16 cellular contexts compared by ENCODE assay signal in genomic region chr21:32007461-32007860, GRCh38.
DNase-seq lines count a peak whose midpoint lies in the region; ATAC-seq and TF ChIP-seq lines count a peak whose summit lies in the region.
"Had no signal": no experiment of that assay in that cellular context is flagged by ENCODE, and none has a peak within 500 bp of the region (broad histone marks: within the 10 kb centered on the region; RNA-seq: fewer than 3 reads in every experiment).

No MANE protein-coding gene starts in this region.

- H3K27me3 ChIP-seq in A673 (replicated peaks; ENCODE audit: insufficient read depth, low read depth, low read length, poor library complexity) (peaks cover 4% of the 10 kb centered on the region), H7 (ENCODE audit: control insufficient read depth, insufficient read depth, low read length) (no peaks in the 10 kb centered on the region)

- no peak for ATAC-seq in HG03159 (IDR thresholded peaks at IDR 0.05; ENCODE audit: unreplicated experiment)

- intact Hi-C loops in A673 (cut with micrococcal nuclease; ENCODE audit: unreplicated experiment) = no loop called here

- POLR2A ChIA-PET in A673 (lab: Charles Lee; ENCODE audit: low non-redundant PET) = no interaction called here

- H3K27ac ChIP-seq in A673 (ENCODE audit: low read depth, low read length, poor library complexity, severe bottlenecking) = no peak overlapping the region
- H3K27ac ChIP-seq: VCaP had no signal

- CTCF ChIA-PET in A673 (lab: Charles Lee) = no interaction called here

- H3K36me3 ChIP-seq in A673 (ENCODE audit: insufficient read depth, low read length, poor library complexity, severe bottlenecking) (no peaks in the 10 kb centered on the region), H7 (replicated peaks; ENCODE audit: control insufficient read depth, insufficient read depth, low read length) (no peaks in the 10 kb centered on the region)

- DNase-seq in A673 (ENCODE audit: low spot score) (peak; percentile 29), GOT3 (lab: John Stamatoyannopoulos, UW) (peak; percentile 26), SW480 (ENCODE audit: low spot score) (peak; percentile 78), foreskin melanocyte (peak; percentile 35), H7 (no peak), Kasumi-1 (lab: John Stamatoyannopoulos, UW) (no peak), NCI-H2081 treated with DMSO at 0.1 percent for 48 hours (lab: John Stamatoyannopoulos, UW) (no peak)
- DNase-seq: activated CD8-positive, alpha-beta memory T cell treated with anti-CD3 and anti-CD28 coated beads for 24 hours; activated gamma-delta T cell treated with Interleukin-2 at 50 U/mL for 16 hours; effector CD4-positive, alpha-beta T cell; immature natural killer cell; mesendoderm; NCI-H2171; stimulated activated naive CD4-positive, alpha-beta T cell had no signal

- peaks cover 5% of the 10 kb centered on the region for H3K9me3 ChIP-seq in A673 (ENCODE audit: low read depth, low read length, poor library complexity, severe bottlenecking)

- no peaks in the 10 kb centered on the region for H3K4me1 ChIP-seq in A673 (ENCODE audit: insufficient read depth, low read length, poor library complexity, severe bottlenecking)

- no TSS peak for BruUV-seq in A673 (replicated peaks; lab: Mats Ljungman, UMichigan)

- no peak for TF ChIP-seq CTCF in A673 (conservative IDR thresholded peaks at IDR 0.05; ENCODE audit: low read depth, low read length)

- no peak overlapping the region for H3K4me3 ChIP-seq in A673 (ENCODE audit: low read depth, low read length, poor library complexity, severe bottlenecking)
- H3K4me3 ChIP-seq in H7 (ENCODE audit: insufficient read depth, low read depth, low read length) = no peak overlapping the region

Comparison
In these comparisons a context has a peak if more than half of its experiments do, and no peak if none do; other contexts are left out.
1. DNase-seq: peak in A673 (single experiment), GOT3 (single experiment), SW480 (single experiment) and foreskin melanocyte (single experiment); none in H7 (single experiment), Kasumi-1 (0 of 2) and NCI-H2081 treated with DMSO at 0.1 percent for 48 hours (single experiment).